In genomic region chr4:145216532-145216931, GRCh38 we compare ENCODE assay signal across 7 cellular contexts. TPM values are rescaled to one million over a fixed set of nuclear protein-coding genes. Genes with fewer than 3 reads are reported as not detected.
DNase-seq lines count a peak whose midpoint lies in the region; TF ChIP-seq lines count a peak whose summit lies in the region.

No MANE protein-coding gene starts in this region.

- no peaks in the 10 kb centered on the region for H3K79me2 ChIP-seq in Loucy (ENCODE audit: insufficient read depth, low read length)

- no peak for DNase-seq in GM06990 (ENCODE audit: extremely low read depth, insufficient read length)
- peak; percentile 58 to 64 for DNase-seq in dermis microvascular lymphatic vessel endothelial cell (ENCODE audit: low read depth in 2 of 2)
- no peak for DNase-seq in prostate gland (ENCODE audit: low spot score)
- no peak for DNase-seq in A172 (ENCODE audit: low spot score)
- no peak for DNase-seq in NCI-H146 treated with DMSO at 0.1 percent for 48 hours (lab: John Stamatoyannopoulos, UW; ENCODE audit: unreplicated experiment)
- no peak for DNase-seq in NCI-H2196 treated with DMSO at 0.1 percent for 48 hours (lab: John Stamatoyannopoulos, UW; ENCODE audit: unreplicated experiment)

- no peak overlapping the region for H2AFZ ChIP-seq in Loucy (ENCODE audit: low read length)

- no peak for TF ChIP-seq POLR2A in prostate gland (IDR thresholded peaks at IDR 0.05)

- intact Hi-C loops in prostate gland (cut with DNase I) = loop anchor here (5.0 kb wide), 1 partner anchor 341 kb away; no protein-coding TSS in a partner anchor

- H3K9ac ChIP-seq in Loucy (ENCODE audit: low read depth, low read length, poor library complexity, severe bottlenecking) = no peak overlapping the region

- H3K27ac ChIP-seq in prostate gland = no peak overlapping the region

- TF ChIP-seq CTCF in GM06990 (IDR thresholded peaks at IDR 0.05; ENCODE audit: insufficient read depth, low read length, poor library complexity, severe bottlenecking) (peak; percentile 50), Loucy (conservative IDR thresholded peaks at IDR 0.05; ENCODE audit: low read length) (peak; percentile 81), prostate gland (IDR thresholded peaks at IDR 0.05) (peak in 3 of 4 experiments; percentile 13 to 50 (median 19))

- H3K36me3 ChIP-seq in GM06990 (ENCODE audit: control insufficient read depth, insufficient read depth, low read length) = no peaks in the 10 kb centered on the region
- no peaks in the 10 kb centered on the region for H3K36me3 ChIP-seq in Loucy (ENCODE audit: insufficient read depth, low read length)
- H3K36me3 ChIP-seq in prostate gland = no peaks in the 10 kb centered on the region

- no peaks in the 10 kb centered on the region for H3K9me2 ChIP-seq in Loucy (replicated peaks; ENCODE audit: low read depth, low read length)

- no peak overlapping the region for H3K4me2 ChIP-seq in Loucy (ENCODE audit: low read depth, low read length, poor library complexity, severe bottlenecking)

- H3K9me3 ChIP-seq in Loucy (ENCODE audit: insufficient read depth, low read depth, low read length) = no peaks in the 10 kb centered on the region
- no peaks in the 10 kb centered on the region for H3K9me3 ChIP-seq in prostate gland

- H3K4me1 ChIP-seq in Loucy (ENCODE audit: insufficient read depth, low read length, poor library complexity, severe bottlenecking) = peaks cover 10% of the 10 kb centered on the region
- H3K4me1 ChIP-seq in prostate gland (replicated peaks) = no peaks in the 10 kb centered on the region

- H3F3A ChIP-seq in Loucy (ENCODE audit: low read depth) = no peaks in the 10 kb centered on the region

- no peaks in the 10 kb centered on the region for H4K20me1 ChIP-seq in Loucy (ENCODE audit: insufficient read depth, low read length, poor library complexity, severe bottlenecking)

- H3K27me3 ChIP-seq in GM06990 (replicated peaks; ENCODE audit: control insufficient read depth, insufficient read depth, low read length) (no peaks in the 10 kb centered on the region), Loucy (ENCODE audit: insufficient read depth, low read length, poor library complexity, severe bottlenecking) (no peaks in the 10 kb centered on the region), prostate gland (replicated peaks; ENCODE audit: insufficient read depth) (no peaks in the 10 kb centered on the region)

- H3K4me3 ChIP-seq in GM06990 (replicated peaks; ENCODE audit: low read depth, low read length) (no peak overlapping the region), Loucy (ENCODE audit: low read length, poor library complexity, severe bottlenecking) (no peak overlapping the region), prostate gland (no peak overlapping the region)

RNA-seq across cellular contexts. Expression of gene OTUD4, which starts 36.1 kb away (rescaled TPM):
- total RNA-seq in dermis microvascular lymphatic vessel endothelial cell = 16.9 and 24.3 TPM in 2 replicates
- 10 to 100 TPM; 22.2 to 43.2 TPM for total RNA-seq in prostate gland
- 17.0 and 19.1 TPM in 2 replicates for total RNA-seq in A172 (2014; rRNA removed; shearing (Covaris generic))

Comparison
In these comparisons a context has a peak if more than half of its experiments do, and no peak if none do; other contexts are left out.
1. DNase-seq: peak in dermis microvascular lymphatic vessel endothelial cell (2 of 2); none in GM06990 (single experiment), prostate gland (single experiment), A172 (single experiment), NCI-H146 treated with DMSO at 0.1 percent for 48 hours (single experiment) and NCI-H2196 treated with DMSO at 0.1 percent for 48 hours (single experiment).
2. CTCF ChIP-seq: peak in every context shown above with its lines; median percentile 81 in Loucy; 50 in GM06990; 19 in prostate gland.